Comparison of ENCODE assay signal across 1 cellular context in the genomic region with DNA sequence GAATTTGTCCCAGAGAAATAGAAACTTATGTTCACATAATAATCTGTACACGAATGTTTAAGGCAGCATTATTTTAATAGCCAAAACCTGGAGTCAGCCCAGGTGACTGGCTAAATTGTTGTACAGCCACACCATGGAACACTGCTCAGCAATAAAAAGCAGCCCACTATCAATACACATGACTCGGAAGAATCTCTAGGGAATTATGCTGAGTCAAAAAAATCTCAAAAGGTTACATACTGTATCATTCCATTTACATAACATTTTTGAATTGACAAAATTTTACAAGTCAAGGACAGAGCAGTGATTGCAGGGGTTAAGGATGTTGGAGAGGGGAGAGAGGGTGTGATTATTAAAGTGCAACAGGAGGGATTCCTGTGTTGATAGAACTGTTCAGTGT.
A peak's percentile ranks its signal among the peaks of the same experiment; 100 is the strongest.
TF ChIP-seq lines count a peak whose summit lies in the region.

No MANE protein-coding gene starts in this region.

TF ChIP-seq in K562, 482 proteins besides CTCF, POLR2A, EP300 and RAD21 (continued from another document):
- TF ChIP-seq HOMEZ (CRISPR knock-in tag; IDR thresholded peaks at IDR 0.05) (no peak), C11orf30 (IDR thresholded peaks at IDR 0.05; ENCODE audit: low read depth) (peak; percentile 60), MAFG (tag; conservative IDR thresholded peaks at IDR 0.05) (peak; percentile 66), PATZ1 (CRISPR knock-in tag; IDR thresholded peaks at IDR 0.05; ENCODE audit: borderline replicate concordance) (no peak), SRSF7 (optimal IDR thresholded peaks at IDR 0.05; ENCODE audit: low read depth, low read length) (no peak)
